In genomic region chr19:35932291-35932936, GRCh38 we compare ENCODE assay signal across 13 cellular contexts. TPM values are rescaled to one million over a fixed set of nuclear protein-coding genes. Genes with fewer than 3 reads are reported as not detected.
DNase-seq lines count a peak whose midpoint lies in the region; ATAC-seq and TF ChIP-seq lines count a peak whose summit lies in the region.
"Had no signal": no experiment of that assay in that cellular context is flagged by ENCODE, and none has a peak within 500 bp of the region (broad histone marks: within the 10 kb centered on the region; RNA-seq: fewer than 3 reads in every experiment).

No MANE protein-coding gene starts in this region.

- H3K27me3 ChIP-seq in endodermal cell (ENCODE audit: control insufficient read depth, insufficient read depth, low read length, poor library complexity, severe bottlenecking): no peaks in the 10 kb centered on the region
- H3K27me3 ChIP-seq: colonic mucosa had no signal

- H3K36me3 ChIP-seq in HEK293 (ENCODE audit: control insufficient read depth in 2 of 2, insufficient read depth in 1 of 2, low read length in 2 of 2) (no peaks in the 10 kb centered on the region; a peak in 1 of 3 replicates), endodermal cell (ENCODE audit: control insufficient read depth, insufficient read depth, low read length) (no peaks in the 10 kb centered on the region)
- H3K36me3 ChIP-seq: colonic mucosa had no signal

- no peaks in the 10 kb centered on the region for H3K9me3 Mint-ChIP-seq in natural killer cell
- no peaks in the 10 kb centered on the region for H3K9me3 Mint-ChIP-seq in endodermal cell

- H3K27me3 Mint-ChIP-seq in natural killer cell (ENCODE audit: low read depth in 2 of 2) (peaks cover 0 to 4% of the 10 kb centered on the region in 2 donors), endodermal cell (ENCODE audit: insufficient read depth) (no peaks in the 10 kb centered on the region)
- H3K27me3 Mint-ChIP-seq: progenitor cell of endocrine pancreas had no signal

- no peak overlapping the region for H3K4me3 Mint-ChIP-seq in natural killer cell
- no peak overlapping the region for H3K4me3 Mint-ChIP-seq in endodermal cell

- H3K4me1 Mint-ChIP-seq in natural killer cell (peaks cover 17 to 44% of the 10 kb centered on the region in 2 donors), endodermal cell (peaks cover 10% of the 10 kb centered on the region)

- WGBS in endodermal cell (ENCODE audit: insufficient coverage in 1 of 2, insufficient read length in 1 of 2), 2 experiments: 61 to 79% methylated on average over 7 of the region's 7 CpGs

- CTCF ChIA-PET in HEK293 (lab: Yijun Ruan, JAX): interaction anchor here (0.6 to 8.0 kb wide), 29 partner anchors 9 to 1180 kb away, joined by 3 to 185 read pairs (median 4); partner anchors contain the start of genes APLP1, CAPNS1, LIN37 and ZNF146

- H3K4me3 ChIP-seq in HEK293 (ENCODE audit: low read depth, low read length) (no peak overlapping the region), endodermal cell (ENCODE audit: low read length) (no peak overlapping the region)
- H3K4me3 ChIP-seq: colonic mucosa had no signal

- TF ChIP-seq CTCF in HEK293 (tag by site-specific recombination; IDR thresholded peaks at IDR 0.05): no peak
- TF ChIP-seq CTCF in VCaP (conservative IDR thresholded peaks at IDR 0.05): no peak
- no peak for TF ChIP-seq CTCF in natural killer cell (IDR thresholded peaks at IDR 0.05)
- TF ChIP-seq CTCF in endodermal cell (conservative IDR thresholded peaks at IDR 0.05): no peak

- intact Hi-C loops in natural killer cell (cut with micrococcal nuclease): no loop called here

- H3K27ac Mint-ChIP-seq in natural killer cell (peak overlapping the region; percentile 79 to 91), endodermal cell (no peak overlapping the region)
- H3K27ac Mint-ChIP-seq: progenitor cell of endocrine pancreas had no signal

- H3K4me1 ChIP-seq in HEK293 (ENCODE audit: control insufficient read depth, insufficient read depth, low read length): peaks cover 20% of the 10 kb centered on the region
- H3K4me1 ChIP-seq in endodermal cell (ENCODE audit: control insufficient read depth, insufficient read depth, low read length): peaks cover 5% of the 10 kb centered on the region

- no peak for ATAC-seq in natural killer cell
- no peak for ATAC-seq in HG02870 (IDR thresholded peaks at IDR 0.05; ENCODE audit: unreplicated experiment)

- H3K27ac ChIP-seq in HEK293 (ENCODE audit: extremely low read depth, low read depth, low read length): no peak overlapping the region
- peak overlapping the region; percentile 49 for H3K27ac ChIP-seq in VCaP
- no peak overlapping the region for H3K27ac ChIP-seq in endodermal cell (ENCODE audit: low read depth, low read length)
- H3K27ac ChIP-seq: C4-2B, colonic mucosa, HL-60 had no signal

- POLR2A ChIA-PET in HEK293 (lab: Yijun Ruan, JAX): interaction anchor here (2.0 kb wide), 1 partner anchor 192 kb away, joined by 21 read pairs; no protein-coding TSS in a partner anchor

- DNase-seq in DMS53 (lab: John Stamatoyannopoulos, UW) (peak; percentile 60), natural killer cell (no peak), endodermal cell (no peak)
- no peak for DNase-seq in activated effector memory CD4-positive, alpha-beta T cell treated with anti-CD3 and anti-CD28 coated beads, Interleukin-2, amount 50 U/mL, for 16 hours

- H3K9me3 ChIP-seq in HEK293 (ENCODE audit: control insufficient read depth, insufficient read depth, low read depth, low read length) (no peaks in the 10 kb centered on the region; the same call in 1 of the 2 replicates), endodermal cell (ENCODE audit: control insufficient read depth, low read length) (no peaks in the 10 kb centered on the region)
- H3K9me3 ChIP-seq: colonic mucosa had no signal

- no peaks in the 10 kb centered on the region for H3K36me3 Mint-ChIP-seq in natural killer cell
- H3K36me3 Mint-ChIP-seq in endodermal cell (ENCODE audit: low read depth): no peaks in the 10 kb centered on the region

- H3K9ac ChIP-seq in endodermal cell (ENCODE audit: extremely low read depth, low read length, poor library complexity, severe bottlenecking): no peak overlapping the region

TF ChIP-seq in HEK293, 187 proteins besides CTCF, POLR2A, EP300 and RAD21:
- TF ChIP-seq ZNF549 (tag by site-specific recombination; IDR thresholded peaks at IDR 0.05): no peak
- peak; percentile 86; the same call in 1 of the 2 replicates for TF ChIP-seq ZSCAN23 (tag by site-specific recombination; IDR thresholded peaks at IDR 0.05)
- 0 out of 2 replicates have a peak, but pooled peaks have one; percentile 28 for TF ChIP-seq ZNF121 (tag by site-specific recombination; IDR thresholded peaks at IDR 0.05)

RNA-seq across cellular contexts. Expression of gene LRFN3, which starts 3.8 kb away (rescaled TPM):
- total RNA-seq in natural killer cell (1 to 10 TPM; 2.6 to 9.3 (median 3.2) TPM), endodermal cell (10 to 100 TPM; 18.7 to 24.3 TPM)
- 29.1 TPM for polyA plus RNA-seq in endodermal cell (2013, experiment 1 of 2)
- polyA plus RNA-seq in endodermal cell (2013, experiment 2 of 2): 28.9 TPM

RNA-seq across cellular contexts. Expression of gene TYROBP, which starts 24.3 kb away (rescaled TPM):
- total RNA-seq in natural killer cell: 100 to 1,000 TPM; 439 to 494 (median 469) TPM
- total RNA-seq in endodermal cell: not detected
- 0.64 TPM for polyA plus RNA-seq in endodermal cell (2013, experiment 1 of 2)
- polyA plus RNA-seq in endodermal cell (2013, experiment 2 of 2): not detected
- total RNA-seq: epithelial cell of proximal tubule, glomerular endothelial cell, progenitor cell of endocrine pancreas had no signal

RNA-seq across cellular contexts. Expression of gene HCST, which starts 30.1 kb away (rescaled TPM):
- total RNA-seq in natural killer cell: 100 to 1,000 TPM; 281 to 307 (median 296) TPM
- 1 to 10 TPM; 1.3 to 1.5 TPM for total RNA-seq in endodermal cell
- not detected for polyA plus RNA-seq in endodermal cell (2013, experiment 1 of 2)
- not detected for polyA plus RNA-seq in endodermal cell (2013, experiment 2 of 2)
- total RNA-seq: epithelial cell of proximal tubule, glomerular endothelial cell, progenitor cell of endocrine pancreas had no signal

RNA-seq across cellular contexts. Expression of gene NFKBID, which starts 32.1 kb away (rescaled TPM):
- total RNA-seq in natural killer cell (100 to 1,000 TPM in 2 of 3 donors, 10 to 100 TPM in 1; 90.1 to 220 (median 101) TPM), endodermal cell (10 to 100 TPM; 20.8 to 24.4 TPM)
- 7.1 TPM for polyA plus RNA-seq in endodermal cell (2013, experiment 1 of 2)
- 5.4 TPM for polyA plus RNA-seq in endodermal cell (2013, experiment 2 of 2)

Comparison
In these comparisons a context has a peak if more than half of its experiments do, and no peak if none do; other contexts are left out.
1. RNA of gene TYROBP, which starts 24.3 kb away (total RNA-seq): 439 to 494 TPM in natural killer cell; not detected in endodermal cell; every median in the first group is over 100 times any median in the second.
2. RNA of gene HCST, which starts 30.1 kb away (total RNA-seq): 281 to 307 TPM in natural killer cell; 1.3 to 1.5 TPM in endodermal cell; every median in the first group is over 100 times any median in the second.